8 cellular contexts compared by ENCODE assay signal in the genomic region with DNA sequence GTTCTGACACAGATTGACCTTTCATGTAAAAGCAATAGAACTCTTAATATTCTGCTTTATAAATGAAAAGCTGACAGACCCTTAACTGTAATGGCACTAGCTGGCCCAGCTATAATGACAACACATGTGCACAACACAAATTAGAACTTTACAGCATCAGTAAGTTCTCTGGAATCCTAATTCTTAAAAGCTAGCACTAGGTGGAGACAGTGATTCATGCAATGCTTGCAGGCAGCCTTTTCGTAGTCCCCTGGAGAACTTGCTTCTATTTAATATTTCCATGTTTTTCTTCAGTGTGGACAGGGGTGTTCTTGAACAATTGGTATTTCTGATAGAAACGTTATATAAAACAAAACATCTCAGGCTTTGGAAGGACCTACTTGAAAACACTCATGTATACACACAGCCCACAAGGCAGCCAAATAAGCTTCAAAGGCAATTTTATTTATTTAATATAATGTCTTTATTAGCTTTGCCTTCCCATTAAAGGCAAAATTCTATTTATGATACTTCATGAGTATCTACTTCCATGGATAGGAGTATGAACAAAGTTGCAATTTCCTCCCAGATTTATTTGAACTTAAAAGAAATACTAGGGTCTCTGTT.
DNase-seq lines count a peak whose midpoint lies in the region; ATAC-seq, FAIRE-seq and TF ChIP-seq lines count a peak whose summit lies in the region.

No MANE protein-coding gene starts in this region.

- TF ChIP-seq CTCF in astrocyte of the spinal cord (IDR thresholded peaks at IDR 0.05; ENCODE audit: low read depth, low read length), result peak; percentile 57

- no peaks in the 10 kb centered on the region for H3K27me3 Mint-ChIP-seq in effector memory CD8-positive, alpha-beta T cell

- H3K4me3 Mint-ChIP-seq in effector memory CD8-positive, alpha-beta T cell, result no peak overlapping the region

- H3K27ac Mint-ChIP-seq in effector memory CD8-positive, alpha-beta T cell, result no peak overlapping the region

- no peak overlapping the region for H3K4me3 ChIP-seq in astrocyte of the spinal cord (ENCODE audit: low read depth, low read length)

- in situ Hi-C loops in astrocyte of the spinal cord (cut with HindIII; ENCODE audit: low sequenced_read_pairs), result no loop called here

- no peak for ATAC-seq in HG03095 (IDR thresholded peaks at IDR 0.05; ENCODE audit: unreplicated experiment)
- no peak for ATAC-seq in effector memory CD8-positive, alpha-beta T cell (replicated peaks)

- no peaks in the 10 kb centered on the region for H3K4me1 Mint-ChIP-seq in effector memory CD8-positive, alpha-beta T cell (ENCODE audit: low read depth in 2 of 2)

- H3K36me3 Mint-ChIP-seq in effector memory CD8-positive, alpha-beta T cell (ENCODE audit: insufficient read depth), result no peaks in the 10 kb centered on the region

- no peak for TF ChIP-seq POLR2A in GM12892 (IDR thresholded peaks at IDR 0.05; ENCODE audit: low read depth, low read length)

- H3K9me3 Mint-ChIP-seq in effector memory CD8-positive, alpha-beta T cell, result peaks cover 7 to 8% of the 10 kb centered on the region in 2 donors

- no peak for DNase-seq in GM12892 (ENCODE audit: insufficient read length)
- peak; percentile 67 for DNase-seq in NCI-H1694 treated with DMSO at 0.1 percent for 48 hours (lab: John Stamatoyannopoulos, UW)
- DNase-seq in astrocyte of the spinal cord (ENCODE audit: low read depth, low spot score), result peak; percentile 54
- DNase-seq in middle frontal gyrus (ENCODE audit: extremely low spot score, low spot score), result peak; percentile 25
- DNase-seq in activated naive CD4-positive, alpha-beta T cell treated with anti-CD3 and anti-CD28 coated beads, Interleukin-2, amount 50 U/mL, for 16 hours, result no peak
- DNase-seq in effector CD8-positive, alpha-beta T cell (lab: John Stamatoyannopoulos, UW), result no peak
- no peak for DNase-seq in effector memory CD8-positive, alpha-beta T cell

- FAIRE-seq in GM12892 (lab: Jason Lieb, UNC), result peak; percentile 14

Comparison
In these comparisons a context has a peak if more than half of its experiments do, and no peak if none do; other contexts are left out.
1. DNase-seq: peak in NCI-H1694 treated with DMSO at 0.1 percent for 48 hours (single experiment), astrocyte of the spinal cord (single experiment) and middle frontal gyrus (single experiment); none in GM12892 (single experiment), activated naive CD4-positive, alpha-beta T cell treated with anti-CD3 and anti-CD28 coated beads, Interleukin-2, amount 50 U/mL, for 16 hours (single experiment), effector CD8-positive, alpha-beta T cell (single experiment) and effector memory CD8-positive, alpha-beta T cell (0 of 3).